ENCODE assay signal across 26 cellular contexts in the genomic region with DNA sequence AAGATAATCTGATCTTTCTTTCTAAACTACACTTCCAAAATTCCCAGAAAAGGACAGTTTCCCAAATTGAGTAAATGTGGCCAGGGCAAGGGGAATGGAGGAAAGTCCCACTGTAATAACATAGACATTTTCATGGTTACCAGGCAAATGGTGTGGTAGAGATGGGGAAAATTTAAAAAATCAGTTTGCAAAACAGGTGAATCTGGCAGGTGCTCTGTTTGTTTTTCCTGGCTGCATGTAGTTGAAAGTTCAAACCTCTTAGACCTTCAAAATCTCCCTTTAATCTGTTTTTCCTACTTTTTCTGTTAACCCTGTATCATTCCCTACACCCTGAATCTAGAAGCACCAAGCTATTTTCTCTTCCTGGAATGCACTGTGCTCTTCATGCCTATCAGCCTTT.
"Had no signal": no experiment of that assay in that cellular context is flagged by ENCODE, and none has a peak within 500 bp of the region (broad histone marks: within the 10 kb centered on the region; RNA-seq: fewer than 3 reads in every experiment).

No MANE protein-coding gene starts in this region.

- DNase-seq: dermis blood vessel endothelial cell; effector memory CD4-positive, alpha-beta T cell; foreskin keratinocyte; glutamatergic neuron; heart right ventricle; hippocampal formation; kidney glomerular epithelial cell; left colon; left ventricle myocardium inferior; lower lobe of right lung; natural killer cell; sigmoid colon; stimulated activated CD4-positive, alpha-beta T cell treated with anti-CD3 and anti-CD28 coated beads, Interleukin-2, amount 100 ng/mL, for 24 hours; stimulated activated CD4-positive, alpha-beta T cell treated with anti-CD3 and anti-CD28 coated beads, Interleukin-4, amount 100 ng/mL, for 24 hours; stimulated activated naive CD8-positive, alpha-beta T cell treated with anti-CD3 and anti-CD28 coated beads, Interleukin-15, Interleukin-2, amounts not matched to agents 100 U/mL and 50 U/mL, for 24 hours; substantia nigra; testis; tibial artery; upper lobe of right lung; uterus had no signal

- H3K27ac ChIP-seq: coronary artery, esophagus muscularis mucosa, foreskin keratinocyte, gastroesophageal sphincter, heart right ventricle, left ventricle myocardium inferior, lower lobe of right lung, prostate gland, right atrium auricular region, sigmoid colon, testis, tibial artery, upper lobe of right lung, uterus had no signal

- ATAC-seq: foreskin keratinocyte; gastroesophageal sphincter; heart right ventricle; left colon; lower lobe of right lung; natural killer cell; stimulated activated effector memory CD8-positive, alpha-beta T cell treated with anti-CD3 and anti-CD28 coated beads, Interleukin-12 subunit alpha, Interleukin-12 subunit beta, amount 100 ng/mL, for 72 hours; stimulated activated naive CD8-positive, alpha-beta T cell treated with anti-CD3 and anti-CD28 coated beads, Interleukin-15, Interleukin-2, amounts not matched to agents 100 U/mL and 50 U/mL, for 24 hours; upper lobe of right lung had no signal

- H3K9me3 ChIP-seq: esophagus muscularis mucosa, gastroesophageal sphincter, heart right ventricle, left ventricle myocardium inferior, lower lobe of right lung, prostate gland, right atrium auricular region, sigmoid colon, testis, tibial artery, upper lobe of right lung, uterus had no signal

- H3K4me3 ChIP-seq: coronary artery, esophagus muscularis mucosa, gastroesophageal sphincter, heart right ventricle, left ventricle myocardium inferior, lower lobe of right lung, prostate gland, right atrium auricular region, sigmoid colon, testis, tibial artery, upper lobe of right lung, uterus had no signal

- H3K27me3 ChIP-seq: esophagus muscularis mucosa, gastroesophageal sphincter, right atrium auricular region, sigmoid colon, testis, tibial artery, upper lobe of right lung, uterus had no signal

- H3K36me3 ChIP-seq: esophagus muscularis mucosa, gastroesophageal sphincter, heart right ventricle, left ventricle myocardium inferior, lower lobe of right lung, prostate gland, right atrium auricular region, sigmoid colon, tibial artery, upper lobe of right lung, uterus had no signal

- H3K4me1 ChIP-seq: foreskin keratinocyte, prostate gland, testis, uterus had no signal
